32 cellular contexts compared by ENCODE assay signal in the genomic region with DNA sequence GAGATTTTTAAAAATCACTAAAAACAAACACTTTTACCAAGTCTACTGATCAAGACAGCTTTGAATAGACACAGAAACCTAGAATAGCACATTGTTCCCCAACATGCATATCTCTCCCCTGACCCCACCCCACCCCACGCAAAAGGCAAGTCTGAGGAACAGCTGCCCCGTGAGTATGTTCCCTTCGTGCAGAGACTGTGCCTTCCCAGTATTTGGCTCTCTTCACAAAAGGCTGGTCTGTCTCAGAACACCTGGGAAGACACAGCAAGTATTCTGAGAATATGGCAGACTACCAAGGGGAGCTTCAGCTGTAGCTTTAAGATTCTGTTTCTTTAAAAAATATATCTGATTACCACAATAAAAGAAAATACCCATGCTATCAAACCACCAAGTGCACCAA.
DNase-seq lines count a peak whose midpoint lies in the region; ATAC-seq, FAIRE-seq and TF ChIP-seq lines count a peak whose summit lies in the region.
"Had no signal": no experiment of that assay in that cellular context is flagged by ENCODE, and none has a peak within 500 bp of the region (broad histone marks: within the 10 kb centered on the region; RNA-seq: fewer than 3 reads in every experiment).

No MANE protein-coding gene starts in this region.

- 50 to 73% methylated on average over 3 of the region's 3 CpGs for WGBS in pancreas, 2 donors

- H3K4me3 Mint-ChIP-seq in activated T-cell treated with anti-CD3 and anti-CD28 coated beads, Interleukin-2, amount 50 U/mL, for 72 hours, result peak overlapping the region; percentile 41 to 46
- no peak overlapping the region for H3K4me3 Mint-ChIP-seq in activated T-cell treated with anti-CD3 and anti-CD28 coated beads, Interleukin-2, amount 50 U/mL, for 4 hours
- H3K4me3 Mint-ChIP-seq in Calu3 (ENCODE audit: low read depth, unreplicated experiment) (no peak overlapping the region), T-helper 17 cell (peak overlapping the region; percentile 45), immature natural killer cell (no peak overlapping the region)
- H3K4me3 Mint-ChIP-seq: mesothelial cell of epicardium had no signal

- TF ChIP-seq CTCF in Calu3 (IDR thresholded peaks at IDR 0.05; ENCODE audit: unreplicated experiment), result no peak
- TF ChIP-seq CTCF in pancreas (IDR thresholded peaks at IDR 0.05), result no peak

- peaks cover 8 to 11% of the 10 kb centered on the region in 2 donors for H3K36me3 Mint-ChIP-seq in activated T-cell treated with anti-CD3 and anti-CD28 coated beads, Interleukin-2, amount 50 U/mL, for 72 hours (ENCODE audit: insufficient read depth in 2 of 2)
- peaks cover 13% of the 10 kb centered on the region for H3K36me3 Mint-ChIP-seq in activated T-cell treated with anti-CD3 and anti-CD28 coated beads, Interleukin-2, amount 50 U/mL, for 4 hours (ENCODE audit: insufficient read depth)
- peaks cover 15% of the 10 kb centered on the region for H3K36me3 Mint-ChIP-seq in Calu3 (ENCODE audit: insufficient read depth, unreplicated experiment)
- H3K36me3 Mint-ChIP-seq in T-helper 17 cell (ENCODE audit: low read depth), result no peaks in the 10 kb centered on the region
- no peaks in the 10 kb centered on the region for H3K36me3 Mint-ChIP-seq in immature natural killer cell
- H3K36me3 Mint-ChIP-seq: naive B cell had no signal

- H3K4me1 ChIP-seq in pancreas, result no peaks in the 10 kb centered on the region
- H3K4me1 ChIP-seq: sigmoid colon, SJSA1 had no signal

- no peak overlapping the region for H3K27ac Mint-ChIP-seq in activated T-cell treated with anti-CD3 and anti-CD28 coated beads, Interleukin-2, amount 50 U/mL, for 72 hours
- H3K27ac Mint-ChIP-seq in Calu3 (ENCODE audit: unreplicated experiment) (peak overlapping the region; percentile 91), T-helper 17 cell (peak overlapping the region; percentile 90), immature natural killer cell (peak overlapping the region in 5 of 6 donors; percentile 2 to 89 (median 17))
- H3K27ac Mint-ChIP-seq: mesothelial cell of epicardium had no signal

- H3K27me3 ChIP-seq in pancreas, result no peaks in the 10 kb centered on the region
- H3K27me3 ChIP-seq: brain microvascular endothelial cell, sigmoid colon, SJSA1 had no signal

- no peaks in the 10 kb centered on the region for H3K36me3 ChIP-seq in pancreas
- H3K36me3 ChIP-seq: brain microvascular endothelial cell, sigmoid colon, SJSA1 had no signal

- BruUV-seq in Calu3 (replicated peaks; lab: Mats Ljungman, UMichigan), result no TSS peak

- CTCF ChIA-PET in Calu3 (lab: Charles Lee), result no interaction called here

- no peaks in the 10 kb centered on the region for H3K9me3 Mint-ChIP-seq in activated T-cell treated with anti-CD3 and anti-CD28 coated beads, Interleukin-2, amount 50 U/mL, for 72 hours
- H3K9me3 Mint-ChIP-seq in activated T-cell treated with anti-CD3 and anti-CD28 coated beads, Interleukin-2, amount 50 U/mL, for 4 hours, result no peaks in the 10 kb centered on the region
- H3K9me3 Mint-ChIP-seq in Calu3 (ENCODE audit: low read depth, unreplicated experiment) (no peaks in the 10 kb centered on the region), immature natural killer cell (peaks cover 0 to 2% (median 0%) of the 10 kb centered on the region in 6 donors)

- no peaks in the 10 kb centered on the region for H3K27me3 Mint-ChIP-seq in activated T-cell treated with anti-CD3 and anti-CD28 coated beads, Interleukin-2, amount 50 U/mL, for 72 hours (ENCODE audit: low read depth)
- no peaks in the 10 kb centered on the region for H3K27me3 Mint-ChIP-seq in activated T-cell treated with anti-CD3 and anti-CD28 coated beads, Interleukin-2, amount 50 U/mL, for 4 hours (ENCODE audit: low read depth)
- H3K27me3 Mint-ChIP-seq in Calu3 (ENCODE audit: unreplicated experiment), result no peaks in the 10 kb centered on the region
- no peaks in the 10 kb centered on the region for H3K27me3 Mint-ChIP-seq in T-helper 17 cell
- peaks cover 0 to 13% (median 4%) of the 10 kb centered on the region in 3 donors for H3K27me3 Mint-ChIP-seq in immature natural killer cell (ENCODE audit: low read depth in 3 of 3)
- H3K27me3 Mint-ChIP-seq: naive B cell had no signal

- H3K4me1 Mint-ChIP-seq in activated T-cell treated with anti-CD3 and anti-CD28 coated beads, Interleukin-2, amount 50 U/mL, for 72 hours (ENCODE audit: low read depth), result peaks cover 71% of the 10 kb centered on the region
- peaks cover 73% of the 10 kb centered on the region for H3K4me1 Mint-ChIP-seq in activated T-cell treated with anti-CD3 and anti-CD28 coated beads, Interleukin-2, amount 50 U/mL, for 4 hours (ENCODE audit: low read depth)
- peaks cover 33% of the 10 kb centered on the region for H3K4me1 Mint-ChIP-seq in Calu3 (ENCODE audit: low read depth, unreplicated experiment)
- H3K4me1 Mint-ChIP-seq in T-helper 17 cell, result peaks cover 45% of the 10 kb centered on the region
- H3K4me1 Mint-ChIP-seq in immature natural killer cell, result peaks cover 66 to 89% of the 10 kb centered on the region in 2 donors

- no peak for ATAC-seq in activated T-cell treated with anti-CD3 and anti-CD28 coated beads, Interleukin-2, amount 50 U/mL, for 72 hours (replicated peaks in 1 of 2)
- ATAC-seq in activated T-cell treated with anti-CD3 and anti-CD28 coated beads, Interleukin-2, amount 50 U/mL, for 4 hours, result no peak
- ATAC-seq in T-helper 17 cell (no peak), GM21786 (IDR thresholded peaks at IDR 0.05; ENCODE audit: unreplicated experiment) (no peak), pancreas (no peak)

- no peak for FAIRE-seq in pancreas (lab: Jason Lieb, UNC)
- FAIRE-seq: endothelial cell of umbilical vein, frontal cortex, G401.6, TTC549 had no signal

- intact Hi-C loops in Calu3 (cut with micrococcal nuclease; ENCODE audit: unreplicated experiment), result no loop called here
- intact Hi-C loops in pancreas (cut with DNase I), result no loop called here

- H3K27ac ChIP-seq in pancreas, result no peak overlapping the region
- H3K27ac ChIP-seq: brain microvascular endothelial cell, sigmoid colon, SJSA1 had no signal

- H3K9me3 ChIP-seq in T-helper 17 cell (ENCODE audit: control insufficient read depth, low read length, poor library complexity, severe bottlenecking) (no peaks in the 10 kb centered on the region), pancreas (no peaks in the 10 kb centered on the region)
- H3K9me3 ChIP-seq: SJSA1 had no signal

- H3K4me3 ChIP-seq in pancreas, result no peak overlapping the region
- H3K4me3 ChIP-seq: sigmoid colon, SJSA1 had no signal

- DNase-seq in activated T-cell treated with anti-CD3 and anti-CD28 coated beads, Interleukin-2, amount 50 U/mL, for 72 hours, result no peak
- DNase-seq in activated T-cell treated with anti-CD3 and anti-CD28 coated beads, Interleukin-2, amount 50 U/mL, for 4 hours, result no peak
- DNase-seq in Calu3, result no peak
- no peak for DNase-seq in T-helper 17 cell
- DNase-seq in immature natural killer cell, result no peak
- DNase-seq in AG08396 (ENCODE audit: low spot score), result no peak
- DNase-seq in pancreas, result no peak
- DNase-seq: activated CD8-positive, alpha-beta memory T cell treated with anti-CD3 and anti-CD28 coated beads for 24 hours; activated naive CD4-positive, alpha-beta T cell; activated T-cell treated with anti-CD3 and anti-CD28 coated beads, Interleukin-2, amount 50 U/mL, for 1 hour; amygdala; brain microvascular endothelial cell; COR-L47; DMS53; naive B cell; NCI-H1048; NCI-H1694; NCI-H446; NCI-H774; occipital lobe; sigmoid colon; stimulated activated CD4-positive, alpha-beta T cell treated with anti-CD3 and anti-CD28 coated beads, Interleukin-12 subunit alpha, Interleukin-12 subunit beta, amount 100 ng/mL, for 4 hours; stimulated activated CD4-positive, alpha-beta T cell treated with anti-CD3 and anti-CD28 coated beads, Interleukin-4, amount 100 ng/mL, for 1 hour; T-helper 1 cell; trophoblast cell had no signal

Comparison
In these comparisons a context has a peak if more than half of its experiments do, and no peak if none do; other contexts are left out.
1. H3K4me3 Mint-ChIP-seq: peak in activated T-cell treated with anti-CD3 and anti-CD28 coated beads, Interleukin-2, amount 50 U/mL, for 72 hours (2 of 2) and T-helper 17 cell (single experiment); none in activated T-cell treated with anti-CD3 and anti-CD28 coated beads, Interleukin-2, amount 50 U/mL, for 4 hours (single experiment), Calu3 (single experiment) and immature natural killer cell (0 of 5).